ENCODE assay signal across 26 cellular contexts in genomic region chr3:184885112-184885511, GRCh38.
"Had no signal": no experiment of that assay in that cellular context is flagged by ENCODE, and none has a peak within 500 bp of the region (broad histone marks: within the 10 kb centered on the region; RNA-seq: fewer than 3 reads in every experiment).

No MANE protein-coding gene starts in this region.

- H3K27me3 ChIP-seq: ovary, spleen, suprapubic skin, transverse colon, upper lobe of right lung, vagina had no signal

- FAIRE-seq: endothelial cell of umbilical vein, frontal cortex, keratinocyte had no signal

- H3K9me3 ChIP-seq: lower lobe of right lung, ovary, psoas muscle, spleen, suprapubic skin, transverse colon, upper lobe of right lung, vagina had no signal

- H3K36me3 ChIP-seq: ovary had no signal

- DNase-seq: dermis blood vessel endothelial cell; effector memory CD4-positive, alpha-beta T cell; erythroblast; hypothalamus; immature natural killer cell; left ventricle myocardium superior; lower lobe of right lung; naive thymus-derived CD8-positive, alpha-beta T cell; occipital lobe; ovary; posterior cingulate gyrus; psoas muscle; right cardiac atrium; spleen; stimulated activated CD4-positive, alpha-beta T cell treated with anti-CD3 and anti-CD28 coated beads, Interleukin-4, amount 100 ng/mL, for 4 hours; stimulated activated naive CD4-positive, alpha-beta T cell; stimulated activated naive CD8-positive, alpha-beta T cell treated with anti-CD3 and anti-CD28 coated beads, Interleukin-15, amount 100 ng/mL, for 72 hours; transverse colon; upper lobe of right lung had no signal

- H3K27ac Mint-ChIP-seq: immature natural killer cell had no signal

- H3K4me1 ChIP-seq: lower lobe of right lung, suprapubic skin, transverse colon, upper lobe of right lung, vagina had no signal

- ATAC-seq: left ventricle myocardium superior; lower lobe of right lung; naive thymus-derived CD8-positive, alpha-beta T cell; psoas muscle; right cardiac atrium; stimulated activated naive CD8-positive, alpha-beta T cell treated with anti-CD3 and anti-CD28 coated beads, Interleukin-15, amount 100 ng/mL, for 72 hours; upper lobe of right lung had no signal

- H3K27me3 Mint-ChIP-seq: naive thymus-derived CD8-positive, alpha-beta T cell; stimulated activated naive CD8-positive, alpha-beta T cell treated with anti-CD3 and anti-CD28 coated beads, Interleukin-15, amount 100 ng/mL, for 72 hours had no signal

- H3K4me3 Mint-ChIP-seq: immature natural killer cell; naive thymus-derived CD8-positive, alpha-beta T cell; stimulated activated naive CD8-positive, alpha-beta T cell treated with anti-CD3 and anti-CD28 coated beads, Interleukin-15, amount 100 ng/mL, for 72 hours had no signal

- H3K4me3 ChIP-seq: coronary artery, lower lobe of right lung, ovary, psoas muscle, skin epidermis, spleen, suprapubic skin, transverse colon, upper lobe of right lung, vagina had no signal

- H3K4me1 Mint-ChIP-seq: immature natural killer cell; stimulated activated naive CD8-positive, alpha-beta T cell treated with anti-CD3 and anti-CD28 coated beads, Interleukin-15, amount 100 ng/mL, for 72 hours had no signal

- H3K27ac ChIP-seq: coronary artery, lower lobe of right lung, ovary, psoas muscle, skin epidermis, spleen, suprapubic skin, transverse colon, upper lobe of right lung, vagina had no signal
